ENCODE assay signal across 9 cellular contexts in genomic region chr15:31362121-31362520, GRCh38. TPM values are rescaled to one million over a fixed set of nuclear protein-coding genes. Genes with fewer than 3 reads are reported as not detected.
DNase-seq lines count a peak whose midpoint lies in the region; ATAC-seq and TF ChIP-seq lines count a peak whose summit lies in the region.
"Had no signal": no experiment of that assay in that cellular context is flagged by ENCODE, and none has a peak within 500 bp of the region (broad histone marks: within the 10 kb centered on the region; RNA-seq: fewer than 3 reads in every experiment).

No MANE protein-coding gene starts in this region.

- peaks cover 12% of the 10 kb centered on the region for H4K20me1 ChIP-seq in Loucy (ENCODE audit: insufficient read depth, low read length, poor library complexity, severe bottlenecking)

- peak overlapping the region; percentile 43 for H3K4me3 ChIP-seq in CD8-positive, alpha-beta T cell (ENCODE audit: low read depth, low read length)
- peak overlapping the region; percentile 60 for H3K4me3 ChIP-seq in Loucy (ENCODE audit: low read length, poor library complexity, severe bottlenecking)
- H3K4me3 ChIP-seq in neutrophil (ENCODE audit: low read depth in 1 of 2, low read length in 1 of 2): peak overlapping the region; percentile 58 to 66

- CTCF ChIA-PET in CD8-positive, alpha-beta T cell (lab: Charles Lee): interaction anchor here (0.6 to 17.5 kb wide), 12 partner anchors 15 to 161 kb away, joined by 3 to 286 read pairs (median 6); no protein-coding TSS in a partner anchor

- H3K4me3 Mint-ChIP-seq in CD8-positive, alpha-beta T cell: peak overlapping the region; percentile 86
- no peak overlapping the region for H3K4me3 Mint-ChIP-seq in chondrocyte (ENCODE audit: unreplicated experiment)

- peaks cover 25% of the 10 kb centered on the region for H3K36me3 Mint-ChIP-seq in CD8-positive, alpha-beta T cell
- H3K36me3 Mint-ChIP-seq in chondrocyte (ENCODE audit: low read depth): peaks cover 1% of the 10 kb centered on the region

- peaks cover 98% of the 10 kb centered on the region for H3K79me2 ChIP-seq in Loucy (ENCODE audit: insufficient read depth, low read length)

- H3K4me1 Mint-ChIP-seq in CD8-positive, alpha-beta T cell (ENCODE audit: low read depth): peaks cover 96% of the 10 kb centered on the region
- peaks cover 62% of the 10 kb centered on the region for H3K4me1 Mint-ChIP-seq in chondrocyte (ENCODE audit: low read depth)

- no peak for ATAC-seq in CD8-positive, alpha-beta T cell
- ATAC-seq in HG02678 (IDR thresholded peaks at IDR 0.05; ENCODE audit: unreplicated experiment) (no peak), GM21786 (IDR thresholded peaks at IDR 0.05; ENCODE audit: unreplicated experiment) (no peak)

- no peaks in the 10 kb centered on the region for H3K36me3 ChIP-seq in CD8-positive, alpha-beta T cell (ENCODE audit: insufficient read depth, low read length)
- H3K36me3 ChIP-seq in Loucy (ENCODE audit: insufficient read depth, low read length): peaks cover 4% of the 10 kb centered on the region; the same call in 1 of the 2 replicates
- H3K36me3 ChIP-seq in neutrophil: no peaks in the 10 kb centered on the region

- no peak overlapping the region for H2AFZ ChIP-seq in Loucy (ENCODE audit: low read length)

- H3K4me2 ChIP-seq in Loucy (ENCODE audit: low read depth, low read length, poor library complexity, severe bottlenecking): peak overlapping the region; percentile 78

- peak overlapping the region; percentile 91 for H3K27ac ChIP-seq in CD8-positive, alpha-beta T cell (ENCODE audit: low read depth, low read length)
- H3K27ac ChIP-seq in cingulate gyrus (ENCODE audit: low read depth, low read length): peak overlapping the region; percentile 75
- peak overlapping the region; percentile 95 for H3K27ac ChIP-seq in neutrophil

- no peaks in the 10 kb centered on the region for H3K9me3 Mint-ChIP-seq in CD8-positive, alpha-beta T cell
- H3K9me3 Mint-ChIP-seq in chondrocyte (ENCODE audit: low read depth): no peaks in the 10 kb centered on the region

- TF ChIP-seq CTCF in CD8-positive, alpha-beta T cell (IDR thresholded peaks at IDR 0.05): no peak
- TF ChIP-seq CTCF in Loucy (conservative IDR thresholded peaks at IDR 0.05; ENCODE audit: low read length): no peak
- no peak for TF ChIP-seq CTCF in neutrophil (IDR thresholded peaks at IDR 0.05)
- no peak for TF ChIP-seq CTCF in chondrocyte (IDR thresholded peaks at IDR 0.05)

- intact Hi-C loops in CD8-positive, alpha-beta T cell (cut with DNase I, micrococcal nuclease): no loop called here

- H3K27ac Mint-ChIP-seq in CD8-positive, alpha-beta T cell: peak overlapping the region; percentile 97
- no peak overlapping the region for H3K27ac Mint-ChIP-seq in chondrocyte (ENCODE audit: unreplicated experiment)

- H3K9me2 ChIP-seq in Loucy (replicated peaks; ENCODE audit: low read depth, low read length): no peaks in the 10 kb centered on the region

- POLR2A ChIA-PET in CD8-positive, alpha-beta T cell (lab: Charles Lee): interaction anchor here (0.7 to 16.2 kb wide), 17 partner anchors 10 to 159 kb away, joined by 3 to 296 read pairs (median 9); partner anchors contain the start of gene KLF13

- H3K4me1 ChIP-seq in CD8-positive, alpha-beta T cell (ENCODE audit: insufficient read depth, low read length): peaks cover 97% of the 10 kb centered on the region
- H3K4me1 ChIP-seq in Loucy (ENCODE audit: insufficient read depth, low read length, poor library complexity, severe bottlenecking) (peaks cover 68% of the 10 kb centered on the region), neutrophil (ENCODE audit: control insufficient read depth in 1 of 2, insufficient read depth in 1 of 2, low read depth in 1 of 2, low read length in 1 of 2) (peaks cover 100% of the 10 kb centered on the region in 2 experiments)

- no peaks in the 10 kb centered on the region for H3F3A ChIP-seq in Loucy (ENCODE audit: low read depth)

- no peaks in the 10 kb centered on the region for H3K27me3 Mint-ChIP-seq in CD8-positive, alpha-beta T cell (ENCODE audit: low read depth)
- H3K27me3 Mint-ChIP-seq in chondrocyte (ENCODE audit: low read depth): no peaks in the 10 kb centered on the region

- no peak for DNase-seq in CD8-positive, alpha-beta T cell
- DNase-seq in stimulated activated CD4-positive, alpha-beta T cell treated with anti-CD3 and anti-CD28 coated beads, Interleukin-4, amount 100 ng/mL, for 24 hours: no peak
- no peak for DNase-seq in chondrocyte (ENCODE audit: low spot score)
- DNase-seq: kidney glomerular epithelial cell had no signal

- H3K9ac ChIP-seq in Loucy (ENCODE audit: low read depth, low read length, poor library complexity, severe bottlenecking): peak overlapping the region; percentile 65

- no peaks in the 10 kb centered on the region for H3K9me3 ChIP-seq in CD8-positive, alpha-beta T cell (ENCODE audit: low read length)
- H3K9me3 ChIP-seq in Loucy (ENCODE audit: insufficient read depth, low read depth, low read length) (no peaks in the 10 kb centered on the region), neutrophil (no peaks in the 10 kb centered on the region)

- no peaks in the 10 kb centered on the region for H3K27me3 ChIP-seq in CD8-positive, alpha-beta T cell (ENCODE audit: insufficient read depth, low read length)
- H3K27me3 ChIP-seq in Loucy (ENCODE audit: insufficient read depth, low read length, poor library complexity, severe bottlenecking): no peaks in the 10 kb centered on the region
- no peaks in the 10 kb centered on the region for H3K27me3 ChIP-seq in neutrophil

RNA-seq across cellular contexts. Expression of gene KLF13, which starts 35.5 kb away (rescaled TPM):
- total RNA-seq in CD8-positive, alpha-beta T cell: 100 to 1,000 TPM; 359 to 364 TPM
- 54.2 to 59.1 TPM (median 58.4 TPM) in 3 replicates for total RNA-seq in chondrocyte
